ENCODE assay signal across 15 cellular contexts in genomic region chr19:4360081-4360569, GRCh38. TPM values are rescaled to one million over a fixed set of nuclear protein-coding genes. Genes with fewer than 3 reads are reported as not detected.
A peak's percentile ranks its signal among the peaks of the same experiment; 100 is the strongest.
DNase-seq lines count a peak whose midpoint lies in the region; ATAC-seq and TF ChIP-seq lines count a peak whose summit lies in the region.
"Had no signal": no experiment of that assay in that cellular context is flagged by ENCODE, and none has a peak within 500 bp of the region (broad histone marks: within the 10 kb centered on the region; RNA-seq: fewer than 3 reads in every experiment).

No MANE protein-coding gene starts in this region.

- no peaks in the 10 kb centered on the region for H3K9me2 ChIP-seq in GM23338 (ENCODE audit: insufficient read depth)

- peaks cover 26% of the 10 kb centered on the region for H3F3A ChIP-seq in GM23338 (replicated peaks; ENCODE audit: low read depth)

- H3K36me3 Mint-ChIP-seq in GM23338 (ENCODE audit: low read depth): peaks cover 20% of the 10 kb centered on the region
- H3K36me3 Mint-ChIP-seq in activated CD8-positive, alpha-beta T cell treated with anti-CD3 and anti-CD28 coated beads for 36 hours (ENCODE audit: low read depth): peaks cover 4% of the 10 kb centered on the region
- peaks cover 5% of the 10 kb centered on the region for H3K36me3 Mint-ChIP-seq in nephron progenitor cell (ENCODE audit: low read depth)
- peaks cover 24% of the 10 kb centered on the region for H3K36me3 Mint-ChIP-seq in activated CD4-positive, alpha-beta T cell treated with anti-CD3 and anti-CD28 coated beads, Interleukin-2, amount 10 ng/mL, durations not matched to agents 7 days and 5 days (ENCODE audit: low read depth)

- H3K27ac Mint-ChIP-seq in GM23338: no peak overlapping the region
- peak overlapping the region; percentile 36 for H3K27ac Mint-ChIP-seq in activated CD8-positive, alpha-beta T cell treated with anti-CD3 and anti-CD28 coated beads for 36 hours
- peak overlapping the region; percentile 90 for H3K27ac Mint-ChIP-seq in nephron progenitor cell
- H3K27ac Mint-ChIP-seq in activated CD4-positive, alpha-beta T cell treated with anti-CD3 and anti-CD28 coated beads, Interleukin-2, amount 10 ng/mL, durations not matched to agents 7 days and 5 days: no peak overlapping the region
- H3K27ac Mint-ChIP-seq: activated T-helper 2 cell treated with anti-CD3 and anti-CD28 coated beads, Interferon-gamma antibody, Interleukin-2, Interleukin-4, amounts not matched to agents 10 μg/mL and 5 μg/mL and 100 μg/mL, durations not matched to agents 14 hours and 24 hours and 36 hours had no signal

- no peak for ATAC-seq in GM23338
- no peak for ATAC-seq in activated CD8-positive, alpha-beta T cell treated with anti-CD3 and anti-CD28 coated beads for 36 hours

- H3K4me2 ChIP-seq in GM23338: no peak overlapping the region

- H3K4me1 Mint-ChIP-seq in GM23338: peaks cover 7% of the 10 kb centered on the region; the same call in 1 of the 3 replicates
- H3K4me1 Mint-ChIP-seq in activated CD8-positive, alpha-beta T cell treated with anti-CD3 and anti-CD28 coated beads for 36 hours (ENCODE audit: low read depth): no peaks in the 10 kb centered on the region
- H3K4me1 Mint-ChIP-seq in nephron progenitor cell: peaks cover 13% of the 10 kb centered on the region
- peaks cover 4% of the 10 kb centered on the region for H3K4me1 Mint-ChIP-seq in activated CD4-positive, alpha-beta T cell treated with anti-CD3 and anti-CD28 coated beads, Interleukin-2, amount 10 ng/mL, durations not matched to agents 7 days and 5 days

- H3K9me3 Mint-ChIP-seq in GM23338 (no peaks in the 10 kb centered on the region), nephron progenitor cell (no peaks in the 10 kb centered on the region)
- no peaks in the 10 kb centered on the region for H3K9me3 Mint-ChIP-seq in activated CD8-positive, alpha-beta T cell treated with anti-CD3 and anti-CD28 coated beads for 36 hours
- H3K9me3 Mint-ChIP-seq in activated CD4-positive, alpha-beta T cell treated with anti-CD3 and anti-CD28 coated beads, Interleukin-2, amount 10 ng/mL, durations not matched to agents 7 days and 5 days: no peaks in the 10 kb centered on the region
- H3K9me3 Mint-ChIP-seq: activated T-helper 2 cell treated with anti-CD3 and anti-CD28 coated beads, Interferon-gamma antibody, Interleukin-2, Interleukin-4, amounts not matched to agents 10 μg/mL and 5 μg/mL and 100 μg/mL, durations not matched to agents 14 hours and 24 hours and 36 hours had no signal

- DNase-seq in GM23338 (ENCODE audit: low spot score): no peak
- DNase-seq in activated CD8-positive, alpha-beta T cell treated with anti-CD3 and anti-CD28 coated beads for 36 hours: no peak
- no peak for DNase-seq in nephron progenitor cell
- DNase-seq in RPMI8226: no peak
- DNase-seq in activated CD4-positive, alpha-beta T cell treated with anti-CD3 and anti-CD28 coated beads, Interleukin-2, amount 10 ng/mL, durations not matched to agents 7 days and 5 days: no peak
- DNase-seq in stimulated activated CD4-positive, alpha-beta T cell treated with anti-CD3 and anti-CD28 coated beads, Interleukin-12 subunit alpha, Interleukin-12 subunit beta, amount 100 ng/mL, for 4 hours: no peak
- DNase-seq: activated CD4-positive, alpha-beta T cell treated with anti-CD3 and anti-CD28 coated beads for 48 hours; BE2C; DMS 273 treated with DMSO at 0.1 percent for 48 hours; NCI-H2107; NCI-H774; stimulated activated CD4-positive, alpha-beta T cell treated with anti-CD3 and anti-CD28 coated beads, Interleukin-2, amount 100 ng/mL, for 24 hours had no signal

- intact Hi-C loops in activated CD8-positive, alpha-beta T cell treated with anti-CD3 and anti-CD28 coated beads for 36 hours (cut with micrococcal nuclease): loop anchor here (5.0 kb wide), 1 partner anchor 37 kb away; no protein-coding TSS in a partner anchor

- H4K20me1 ChIP-seq in GM23338 (replicated peaks; ENCODE audit: insufficient read depth): no peaks in the 10 kb centered on the region; the same call in 1 of the 2 replicates

- H2AFZ ChIP-seq in GM23338: no peak overlapping the region

- peak overlapping the region; percentile 50; the same call in 1 of the 2 replicates for H3K27ac ChIP-seq in GM23338 (ENCODE audit: low read depth)
- H3K27ac ChIP-seq: right atrium auricular region had no signal

- H3K27me3 Mint-ChIP-seq in GM23338 (ENCODE audit: insufficient read depth, low read depth, poor library complexity): peaks cover 20% of the 10 kb centered on the region
- no peaks in the 10 kb centered on the region for H3K27me3 Mint-ChIP-seq in activated CD8-positive, alpha-beta T cell treated with anti-CD3 and anti-CD28 coated beads for 36 hours
- H3K27me3 Mint-ChIP-seq in nephron progenitor cell (ENCODE audit: low read depth, poor library complexity): no peaks in the 10 kb centered on the region
- H3K27me3 Mint-ChIP-seq in activated CD4-positive, alpha-beta T cell treated with anti-CD3 and anti-CD28 coated beads, Interleukin-2, amount 10 ng/mL, durations not matched to agents 7 days and 5 days: no peaks in the 10 kb centered on the region

- no peak overlapping the region for H3K4me3 ChIP-seq in GM23338
- H3K4me3 ChIP-seq: right atrium auricular region, tibial nerve had no signal

- H3K27me3 ChIP-seq in GM23338 (ENCODE audit: insufficient read depth): no peaks in the 10 kb centered on the region
- H3K27me3 ChIP-seq: BE2C, right atrium auricular region, tibial nerve had no signal

- H3K4me3 Mint-ChIP-seq in GM23338 (peak overlapping the region; percentile 16; the same call in 1 of the 3 replicates), nephron progenitor cell (no peak overlapping the region)
- no peak overlapping the region for H3K4me3 Mint-ChIP-seq in activated CD8-positive, alpha-beta T cell treated with anti-CD3 and anti-CD28 coated beads for 36 hours
- no peak overlapping the region for H3K4me3 Mint-ChIP-seq in activated CD4-positive, alpha-beta T cell treated with anti-CD3 and anti-CD28 coated beads, Interleukin-2, amount 10 ng/mL, durations not matched to agents 7 days and 5 days

- no peaks in the 10 kb centered on the region for H3K36me3 ChIP-seq in GM23338 (ENCODE audit: insufficient read depth)

- no peaks in the 10 kb centered on the region; the same call in 1 of the 2 replicates for H3K4me1 ChIP-seq in GM23338 (ENCODE audit: insufficient read depth)
- H3K4me1 ChIP-seq: BE2C, right atrium auricular region had no signal

- no peaks in the 10 kb centered on the region for H3K79me2 ChIP-seq in GM23338 (replicated peaks; ENCODE audit: insufficient read depth)

- POLR2A ChIA-PET in activated CD8-positive, alpha-beta T cell treated with anti-CD3 and anti-CD28 coated beads for 36 hours (lab: Charles Lee): interaction anchor here (0.9 to 1.4 kb wide), 2 partner anchors 10 to 91 kb away, joined by 3 to 4 read pairs; no protein-coding TSS in a partner anchor
- POLR2A ChIA-PET in activated CD4-positive, alpha-beta T cell treated with anti-CD3 and anti-CD28 coated beads, Interleukin-2, amount 10 ng/mL, durations not matched to agents 7 days and 5 days (lab: Charles Lee): no interaction called here

- TF ChIP-seq CTCF in GM23338 (conservative IDR thresholded peaks at IDR 0.05; ENCODE audit: low read depth in 2 of 2) (no peak), nephron progenitor cell (IDR thresholded peaks at IDR 0.05) (no peak)
- no peak for TF ChIP-seq CTCF in activated CD8-positive, alpha-beta T cell treated with anti-CD3 and anti-CD28 coated beads for 36 hours (IDR thresholded peaks at IDR 0.05)

- CTCF ChIA-PET in activated CD8-positive, alpha-beta T cell treated with anti-CD3 and anti-CD28 coated beads for 36 hours (lab: Charles Lee): interaction anchor here (2.2 to 4.6 kb wide), 3 partner anchors 8 to 92 kb away, joined by 6 to 23 read pairs (median 10); partner anchors contain the start of gene MPND
- CTCF ChIA-PET in activated CD4-positive, alpha-beta T cell treated with anti-CD3 and anti-CD28 coated beads, Interleukin-2, amount 10 ng/mL, durations not matched to agents 7 days and 5 days (lab: Charles Lee): interaction anchor here (0.7 to 1.7 kb wide), 3 partner anchors 40 to 93 kb away, joined by 3 to 5 read pairs (median 4); partner anchors contain the start of gene SH3GL1

RNA-seq across cellular contexts. Expression of gene MPND, which starts 16.8 kb away (rescaled TPM):
- 9.1 and 15.6 TPM in 2 replicates for total RNA-seq in GM23338 (2014; rRNA removed; shearing (Covaris generic))
- polyA plus RNA-seq in GM23338 (2016; fragmentation: Nextera tagmentation; extraction: Ambion mirVana): 11.8 and 22.5 TPM in 2 replicates
- 10 to 100 TPM; 15.5 to 16.6 TPM for total RNA-seq in activated CD8-positive, alpha-beta T cell treated with anti-CD3 and anti-CD28 coated beads for 36 hours
- total RNA-seq in activated CD4-positive, alpha-beta T cell treated with anti-CD3 and anti-CD28 coated beads, Interleukin-2, amount 10 ng/mL, durations not matched to agents 7 days and 5 days: 10 to 100 TPM; 21.2 to 28.1 TPM

RNA-seq across cellular contexts. Expression of gene STAP2, which starts 21.5 kb away (rescaled TPM):
- 9.2 and 15.1 TPM in 2 replicates for total RNA-seq in GM23338 (2014; rRNA removed; shearing (Covaris generic))
- 20.7 and 21.7 TPM in 2 replicates for polyA plus RNA-seq in GM23338 (2016; fragmentation: Nextera tagmentation; extraction: Ambion mirVana)
- total RNA-seq in activated CD8-positive, alpha-beta T cell treated with anti-CD3 and anti-CD28 coated beads for 36 hours: 10 to 100 TPM in 1 of 2 experiments, 1 to 10 TPM in 1; 9.6 to 14.6 TPM
- total RNA-seq in activated CD4-positive, alpha-beta T cell treated with anti-CD3 and anti-CD28 coated beads, Interleukin-2, amount 10 ng/mL, durations not matched to agents 7 days and 5 days: 10 to 100 TPM; 10.4 to 11.9 TPM

RNA-seq across cellular contexts. Expression of gene SH3GL1, which starts 40.2 kb away (rescaled TPM):
- 85.8 and 89.5 TPM in 2 replicates for total RNA-seq in GM23338 (2014; rRNA removed; shearing (Covaris generic))
- polyA plus RNA-seq in GM23338 (2016; fragmentation: Nextera tagmentation; extraction: Ambion mirVana): 73.1 and 75.6 TPM in 2 replicates
- total RNA-seq in activated CD8-positive, alpha-beta T cell treated with anti-CD3 and anti-CD28 coated beads for 36 hours: 10 to 100 TPM; 53.1 to 59.2 TPM
- 10 to 100 TPM; 67.7 to 68.2 TPM for total RNA-seq in activated CD4-positive, alpha-beta T cell treated with anti-CD3 and anti-CD28 coated beads, Interleukin-2, amount 10 ng/mL, durations not matched to agents 7 days and 5 days

RNA-seq across cellular contexts. Expression of gene CHAF1A, which starts 42.3 kb away (rescaled TPM):
- 84.1 and 113 TPM in 2 replicates for total RNA-seq in GM23338 (2014; rRNA removed; shearing (Covaris generic))
- 109 and 125 TPM in 2 replicates for polyA plus RNA-seq in GM23338 (2016; fragmentation: Nextera tagmentation; extraction: Ambion mirVana)
- total RNA-seq in activated CD8-positive, alpha-beta T cell treated with anti-CD3 and anti-CD28 coated beads for 36 hours: 10 to 100 TPM; 78.3 to 80.5 TPM
- total RNA-seq in activated CD4-positive, alpha-beta T cell treated with anti-CD3 and anti-CD28 coated beads, Interleukin-2, amount 10 ng/mL, durations not matched to agents 7 days and 5 days: 10 to 100 TPM; 77.1 to 83.7 TPM

RNA-seq across cellular contexts. Expression of gene FSD1, which starts 55.7 kb away (rescaled TPM):
- total RNA-seq in GM23338 (2014; rRNA removed; shearing (Covaris generic)): 54.0 and 82.9 TPM in 2 replicates
- 50.7 and 52.1 TPM in 2 replicates for polyA plus RNA-seq in GM23338 (2016; fragmentation: Nextera tagmentation; extraction: Ambion mirVana)
- total RNA-seq in activated CD8-positive, alpha-beta T cell treated with anti-CD3 and anti-CD28 coated beads for 36 hours: 10 to 100 TPM; 19.7 to 22.0 TPM
- total RNA-seq in activated CD4-positive, alpha-beta T cell treated with anti-CD3 and anti-CD28 coated beads, Interleukin-2, amount 10 ng/mL, durations not matched to agents 7 days and 5 days: 10 to 100 TPM; 12.7 to 17.2 TPM
- total RNA-seq: right atrium auricular region had no signal

Comparison
In these comparisons a context has a peak if more than half of its experiments do, and no peak if none do; other contexts are left out.
1. H3K27ac Mint-ChIP-seq: peak in activated CD8-positive, alpha-beta T cell treated with anti-CD3 and anti-CD28 coated beads for 36 hours (single experiment) and nephron progenitor cell (single experiment); none in GM23338 (single experiment) and activated CD4-positive, alpha-beta T cell treated with anti-CD3 and anti-CD28 coated beads, Interleukin-2, amount 10 ng/mL, durations not matched to agents 7 days and 5 days (single experiment).